Comparison of ENCODE assay signal across 24 cellular contexts in genomic region chr7:7919449-7919945, GRCh38. TPM values are rescaled to one million over a fixed set of nuclear protein-coding genes. Genes with fewer than 3 reads are reported as not detected.
DNase-seq lines count a peak whose midpoint lies in the region; ATAC-seq and TF ChIP-seq lines count a peak whose summit lies in the region.
"Had no signal": no experiment of that assay in that cellular context is flagged by ENCODE, and none has a peak within 500 bp of the region (broad histone marks: within the 10 kb centered on the region; RNA-seq: fewer than 3 reads in every experiment).

No MANE protein-coding gene starts in this region.

- DNase-seq in GM23338 (ENCODE audit: low spot score), result no peak
- DNase-seq in MM.1S, result no peak
- no peak for DNase-seq in memory B cell (ENCODE audit: low spot score in 2 of 2)
- DNase-seq in NCI-H1092 treated with DMSO at 0.1 percent for 48 hours (lab: John Stamatoyannopoulos, UW), result no peak
- DNase-seq in HAP-1 (ENCODE audit: low spot score in 2 of 2), result no peak
- DNase-seq: activated CD4-positive, alpha-beta T cell treated with anti-CD3 and anti-CD28 coated beads, Interleukin-2, amount 10 ng/mL, durations not matched to agents 7 days and 5 days; activated effector memory CD4-positive, alpha-beta T cell treated with Interleukin-2 at 50 U/mL for 16 hours; CD4-positive, alpha-beta T cell; immature natural killer cell; left ventricle myocardium superior; NCI-H1694; NCI-H82; PC-9; SHP77 treated with DMSO at 0.1 percent for 48 hours; stimulated activated naive CD4-positive, alpha-beta T cell had no signal

- H2AFZ ChIP-seq in GM23338, result no peak overlapping the region
- peak overlapping the region; percentile 22; the same call in 1 of the 2 replicates for H2AFZ ChIP-seq in MM.1S (ENCODE audit: low read length)
- H2AFZ ChIP-seq: PC-9 had no signal

- ATAC-seq in GM18498 (IDR thresholded peaks at IDR 0.05; ENCODE audit: unreplicated experiment), result peak; percentile 9
- ATAC-seq in GM23338, result no peak
- ATAC-seq in memory B cell (ENCODE audit: low read depth), result no peak
- ATAC-seq in SK-N-SH treated with all-trans-retinoic acid at 6 μM for 48 hours, result no peak
- ATAC-seq in HG03442 (IDR thresholded peaks at IDR 0.05; ENCODE audit: unreplicated experiment), result no peak
- ATAC-seq: left ventricle myocardium superior had no signal

- H3K4me3 Mint-ChIP-seq in GM23338 (no peak overlapping the region), memory B cell (no peak overlapping the region)
- H3K4me3 Mint-ChIP-seq: activated CD4-positive, alpha-beta T cell treated with anti-CD3 and anti-CD28 coated beads, Interleukin-2, amount 10 ng/mL, durations not matched to agents 7 days and 5 days; CD4-positive, alpha-beta T cell; dendritic cell treated with granulocyte-macrophage colony-stimulating factor and Interleukin-4, amounts not matched to agents 40 ng/mL and 50 ng/mL, for 4 days; immature natural killer cell; neural crest cell; T-helper 1 cell treated with Interleukin-12 subunit alpha and Interleukin-12 subunit beta and Interleukin-4 antibody, amounts not matched to agents 30 μg/mL and 1 μg/mL, for 36 hours had no signal

- H3K4me2 ChIP-seq in GM23338 (peak overlapping the region; percentile 19; the same call in 1 of the 2 replicates), MM.1S (ENCODE audit: low read depth, low read length) (peak overlapping the region; percentile 34; the same call in 1 of the 2 replicates)
- H3K4me2 ChIP-seq: PC-9 had no signal

- H3K27me3 ChIP-seq in GM23338 (ENCODE audit: insufficient read depth), result no peaks in the 10 kb centered on the region
- no peaks in the 10 kb centered on the region for H3K27me3 ChIP-seq in MM.1S (replicated peaks; ENCODE audit: insufficient read depth, low read length)
- H3K27me3 ChIP-seq in HAP-1 (ENCODE audit: low read depth), result no peaks in the 10 kb centered on the region; the same call in 1 of the 2 replicates
- H3K27me3 ChIP-seq: breast epithelium had no signal

- H3K4me1 Mint-ChIP-seq in GM23338 (peaks cover 53% of the 10 kb centered on the region), memory B cell (peaks cover 39% of the 10 kb centered on the region)

- 0 out of 2 replicates have a peak overlapping the region, but pooled peaks have one; percentile 36 for H3K27ac Mint-ChIP-seq in GM23338
- peak overlapping the region; percentile 87 for H3K27ac Mint-ChIP-seq in memory B cell
- H3K27ac Mint-ChIP-seq: activated CD4-positive, alpha-beta T cell treated with anti-CD3 and anti-CD28 coated beads, Interleukin-2, amount 10 ng/mL, durations not matched to agents 7 days and 5 days; CD4-positive, alpha-beta T cell; dendritic cell treated with granulocyte-macrophage colony-stimulating factor and Interleukin-4, amounts not matched to agents 40 ng/mL and 50 ng/mL, for 4 days; immature natural killer cell; progenitor cell of endocrine pancreas; T-helper 1 cell treated with Interleukin-12 subunit alpha and Interleukin-12 subunit beta and Interleukin-4 antibody, amounts not matched to agents 30 μg/mL and 1 μg/mL, for 36 hours had no signal

- H3F3A ChIP-seq in GM23338 (replicated peaks; ENCODE audit: low read depth) (no peaks in the 10 kb centered on the region), MM.1S (ENCODE audit: insufficient read depth, low read length) (peaks cover 32% of the 10 kb centered on the region)

- H4K20me1 ChIP-seq in GM23338 (replicated peaks; ENCODE audit: insufficient read depth) (no peaks in the 10 kb centered on the region), MM.1S (ENCODE audit: insufficient read depth, low read length) (no peaks in the 10 kb centered on the region)

- H3K36me3 ChIP-seq in GM23338 (ENCODE audit: insufficient read depth) (no peaks in the 10 kb centered on the region), MM.1S (replicated peaks; ENCODE audit: insufficient read depth, low read length) (no peaks in the 10 kb centered on the region), HAP-1 (replicated peaks) (no peaks in the 10 kb centered on the region)
- H3K36me3 ChIP-seq: breast epithelium, thoracic aorta had no signal

- H3K79me2 ChIP-seq in GM23338 (replicated peaks; ENCODE audit: insufficient read depth) (no peaks in the 10 kb centered on the region), MM.1S (ENCODE audit: low read length) (no peaks in the 10 kb centered on the region)

- H3K9me3 Mint-ChIP-seq in GM23338, result no peaks in the 10 kb centered on the region
- H3K9me3 Mint-ChIP-seq in memory B cell, result no peaks in the 10 kb centered on the region
- H3K9me3 Mint-ChIP-seq: CD4-positive, alpha-beta T cell; dendritic cell treated with granulocyte-macrophage colony-stimulating factor and Interleukin-4, amounts not matched to agents 40 ng/mL and 50 ng/mL, for 4 days; immature natural killer cell; T-helper 1 cell treated with Interleukin-12 subunit alpha and Interleukin-12 subunit beta and Interleukin-4 antibody, amounts not matched to agents 30 μg/mL and 1 μg/mL, for 36 hours had no signal

- no peaks in the 10 kb centered on the region for H3K9me3 ChIP-seq in MM.1S (replicated peaks; ENCODE audit: insufficient read depth, low read length)
- H3K9me3 ChIP-seq in HAP-1, result no peaks in the 10 kb centered on the region
- H3K9me3 ChIP-seq: breast epithelium, thoracic aorta had no signal

- in situ Hi-C loops in HAP-1 (cut with MboI; ENCODE audit: low sequenced_read_pairs), result no loop called here

- H3K9ac ChIP-seq in MM.1S (ENCODE audit: low read length), result no peak overlapping the region

- TF ChIP-seq CTCF in GM23338 (conservative IDR thresholded peaks at IDR 0.05; ENCODE audit: low read depth in 2 of 2) (no peak), MM.1S (IDR thresholded peaks at IDR 0.05; ENCODE audit: low read length) (no peak)

- peaks cover under 1% of the 10 kb centered on the region for H3K27me3 Mint-ChIP-seq in GM23338 (ENCODE audit: insufficient read depth, low read depth, poor library complexity)
- H3K27me3 Mint-ChIP-seq in memory B cell, result no peaks in the 10 kb centered on the region
- H3K27me3 Mint-ChIP-seq: activated CD4-positive, alpha-beta T cell treated with anti-CD3 and anti-CD28 coated beads, Interleukin-2, amount 10 ng/mL, durations not matched to agents 7 days and 5 days; CD4-positive, alpha-beta T cell; dendritic cell treated with granulocyte-macrophage colony-stimulating factor and Interleukin-4, amounts not matched to agents 40 ng/mL and 50 ng/mL, for 4 days; progenitor cell of endocrine pancreas had no signal

- H3K27ac ChIP-seq in GM23338 (ENCODE audit: low read depth), result no peak overlapping the region
- H3K27ac ChIP-seq in MM.1S (ENCODE audit: low read length), result peak overlapping the region; percentile 81; the same call in 1 of the 2 replicates
- H3K27ac ChIP-seq: breast epithelium, PC-9, thoracic aorta had no signal

- H3K9me2 ChIP-seq in GM23338 (ENCODE audit: insufficient read depth), result peaks cover 8% of the 10 kb centered on the region; the same call in 1 of the 2 replicates
- H3K9me2 ChIP-seq in MM.1S (replicated peaks; ENCODE audit: insufficient read depth, low read length), result no peaks in the 10 kb centered on the region

- H3K4me3 ChIP-seq in GM23338, result no peak overlapping the region
- no peak overlapping the region for H3K4me3 ChIP-seq in MM.1S (ENCODE audit: low read length)
- H3K4me3 ChIP-seq in HAP-1, result no peak overlapping the region
- H3K4me3 ChIP-seq: PC-9, thoracic aorta had no signal

- H3K36me3 Mint-ChIP-seq in GM23338 (ENCODE audit: low read depth) (no peaks in the 10 kb centered on the region), memory B cell (peaks cover 12% of the 10 kb centered on the region)

- peaks cover 58% of the 10 kb centered on the region for H3K4me1 ChIP-seq in GM23338 (ENCODE audit: insufficient read depth)
- peaks cover 59% of the 10 kb centered on the region for H3K4me1 ChIP-seq in MM.1S (ENCODE audit: low read length)
- peaks cover 19% of the 10 kb centered on the region for H3K4me1 ChIP-seq in HAP-1
- H3K4me1 ChIP-seq: breast epithelium had no signal

TF ChIP-seq in GM23338, 12 proteins besides CTCF, POLR2A, EP300 and RAD21 (continues in another document):
- TF ChIP-seq ZNF331 (CRISPR knock-in tag; IDR thresholded peaks at IDR 0.05; ENCODE audit: low read depth) (no peak), EZH2phosphoT487 (IDR thresholded peaks at IDR 0.05; ENCODE audit: unreplicated experiment) (no peak), JUNB (IDR thresholded peaks at IDR 0.05; ENCODE audit: unreplicated experiment) (no peak)

TF ChIP-seq in SK-N-SH treated with all-trans-retinoic acid at 6 μM for 48 hours, 23 proteins besides CTCF, POLR2A, EP300 and RAD21:
- no peak for TF ChIP-seq TCF4 (CRISPR knock-in tag; IDR thresholded peaks at IDR 0.05; ENCODE audit: borderline replicate concordance)

RNA-seq across cellular contexts. Expression of gene GLCCI1, which starts 49.1 kb away (rescaled TPM):
- total RNA-seq in GM23338 (2014; rRNA removed; shearing (Covaris generic)), result 15.5 and 15.7 TPM in 2 replicates
- polyA plus RNA-seq in GM23338 (2016; fragmentation: Nextera tagmentation; extraction: Ambion mirVana), result 14.0 and 15.0 TPM in 2 replicates
